ENCODE assay signal across 18 cellular contexts in genomic region chr16:1077877-1078578, GRCh38. TPM values are rescaled to one million over a fixed set of nuclear protein-coding genes. Genes with fewer than 3 reads are reported as not detected.
DNase-seq lines count a peak whose midpoint lies in the region; ATAC-seq and TF ChIP-seq lines count a peak whose summit lies in the region.
"Had no signal": no experiment of that assay in that cellular context is flagged by ENCODE, and none has a peak within 500 bp of the region (broad histone marks: within the 10 kb centered on the region; RNA-seq: fewer than 3 reads in every experiment).

No MANE protein-coding gene starts in this region.

- H3K4me1 ChIP-seq in breast epithelium, result no peaks in the 10 kb centered on the region
- H3K4me1 ChIP-seq in Panc1 (ENCODE audit: control insufficient read depth, insufficient read depth, low read length), result peaks cover 61% of the 10 kb centered on the region
- H3K4me1 ChIP-seq in endocrine pancreas (ENCODE audit: control insufficient read depth, insufficient read depth, low read length), result no peaks in the 10 kb centered on the region
- peaks cover 0 to 76% (median 56%) of the 10 kb centered on the region in 4 donors for H3K4me1 ChIP-seq in tibial artery
- peaks cover 17 to 33% (median 19%) of the 10 kb centered on the region in 3 donors for H3K4me1 ChIP-seq in esophagus squamous epithelium

- no peaks in the 10 kb centered on the region for H3K36me3 ChIP-seq in breast epithelium
- no peaks in the 10 kb centered on the region for H3K36me3 ChIP-seq in Panc1 (ENCODE audit: control insufficient read depth, insufficient read depth, low read length)
- H3K36me3 ChIP-seq in endocrine pancreas (ENCODE audit: control insufficient read depth, insufficient read depth, low read length), result no peaks in the 10 kb centered on the region
- H3K36me3 ChIP-seq in tibial artery, result no peaks in the 10 kb centered on the region
- H3K36me3 ChIP-seq in esophagus squamous epithelium, result no peaks in the 10 kb centered on the region
- H3K36me3 ChIP-seq: BLaER1 had no signal

- H3K9me3 Mint-ChIP-seq in MCF 10A (ENCODE audit: unreplicated experiment), result no peaks in the 10 kb centered on the region

- H3K9me3 ChIP-seq in breast epithelium, result no peaks in the 10 kb centered on the region
- H3K9me3 ChIP-seq in Panc1 (ENCODE audit: control insufficient read depth, insufficient read depth, low read depth, low read length), result no peaks in the 10 kb centered on the region
- no peaks in the 10 kb centered on the region for H3K9me3 ChIP-seq in endocrine pancreas (ENCODE audit: control insufficient read depth, low read length)
- H3K9me3 ChIP-seq in tibial artery, result no peaks in the 10 kb centered on the region
- H3K9me3 ChIP-seq in esophagus squamous epithelium, result peaks cover 0 to under 1% (median 0%) of the 10 kb centered on the region in 3 donors
- H3K9me3 ChIP-seq: BLaER1 had no signal

- BruUV-seq in MCF 10A (replicated peaks; lab: Mats Ljungman, UMichigan) (no TSS peak), Panc1 (replicated peaks; lab: Mats Ljungman, UMichigan) (no TSS peak)

- peak overlapping the region; percentile 23 for H3K4me3 Mint-ChIP-seq in MCF 10A (ENCODE audit: unreplicated experiment)
- H3K4me3 Mint-ChIP-seq: CD8-positive, alpha-beta memory T cell had no signal

- no peak overlapping the region for H3K4me3 ChIP-seq in breast epithelium
- H3K4me3 ChIP-seq in Panc1 (ENCODE audit: low read depth in 2 of 2, low read length in 2 of 2), result peak overlapping the region; percentile 28 to 54
- no peak overlapping the region for H3K4me3 ChIP-seq in endocrine pancreas (ENCODE audit: control insufficient read depth, insufficient read depth, low read length)
- H3K4me3 ChIP-seq in tibial artery, result peak overlapping the region; percentile 5 to 33
- peak overlapping the region in 1 of 4 donors; percentile 28 for H3K4me3 ChIP-seq in esophagus squamous epithelium
- H3K4me3 ChIP-seq: BLaER1, GM12878, SK-N-MC had no signal

- H3K4me1 Mint-ChIP-seq in MCF 10A (ENCODE audit: insufficient read depth, unreplicated experiment), result peaks cover 19% of the 10 kb centered on the region
- H3K4me1 Mint-ChIP-seq: CD8-positive, alpha-beta memory T cell had no signal

- no peaks in the 10 kb centered on the region for H3K36me3 Mint-ChIP-seq in MCF 10A (ENCODE audit: insufficient read depth, unreplicated experiment)
- H3K36me3 Mint-ChIP-seq: CD8-positive, alpha-beta memory T cell had no signal

- no peak overlapping the region for H3K27ac ChIP-seq in breast epithelium
- peak overlapping the region; percentile 54; the same call in 1 of the 2 replicates for H3K27ac ChIP-seq in Panc1 (ENCODE audit: low read length)
- H3K27ac ChIP-seq in tibial artery, result peak overlapping the region in 1 of 2 donors; percentile 3
- H3K27ac ChIP-seq in esophagus squamous epithelium, result no peak overlapping the region
- H3K27ac ChIP-seq: BLaER1, HL-60, SK-N-MC had no signal

- in situ Hi-C loops in Panc1 (cut with HindIII; ENCODE audit: low pct_unique_long_range_greater_than_20kb, low sequenced_read_pairs), result no loop called here

- H3K27me3 Mint-ChIP-seq in MCF 10A (ENCODE audit: insufficient read depth, unreplicated experiment), result peaks cover 18% of the 10 kb centered on the region

- CTCF ChIA-PET in MCF 10A (lab: Yijun Ruan, JAX) (no interaction called here), Panc1 (lab: Charles Lee) (no interaction called here)

- ATAC-seq in Panc1, result peak; percentile 2
- no peak for ATAC-seq in GM18868 (IDR thresholded peaks at IDR 0.05; ENCODE audit: unreplicated experiment)
- ATAC-seq in HG02678 (IDR thresholded peaks at IDR 0.05; ENCODE audit: unreplicated experiment), result no peak
- ATAC-seq: GM12878 had no signal

- TF ChIP-seq POLR2A in breast epithelium (IDR thresholded peaks at IDR 0.05) (no peak), esophagus squamous epithelium (IDR thresholded peaks at IDR 0.05) (no peak)

- no peak for DNase-seq in MCF 10A (ENCODE audit: unreplicated experiment)
- no peak for DNase-seq in breast epithelium (ENCODE audit: low spot score in 2 of 2)
- no peak for DNase-seq in Panc1 (ENCODE audit: low read depth, low spot score)
- DNase-seq in tibial artery, result no peak
- no peak for DNase-seq in esophagus squamous epithelium (lab: John Stamatoyannopoulos, UW)
- DNase-seq: CD8-positive, alpha-beta memory T cell; GDM1; NCI-H1930 had no signal

- 25 to 45% methylated on average over 4 to 11 of the region's 36 CpGs for WGBS in esophagus squamous epithelium, 2 donors

- H3K27ac Mint-ChIP-seq in MCF 10A (ENCODE audit: low read depth, unreplicated experiment), result peak overlapping the region; percentile 23
- H3K27ac Mint-ChIP-seq: CD8-positive, alpha-beta memory T cell had no signal

- intact Hi-C loops in MCF 10A (cut with micrococcal nuclease), result no loop called here
- intact Hi-C loops in breast epithelium (cut with DNase I; ENCODE audit: low total_unique reads), result no loop called here
- intact Hi-C loops in Panc1 (cut with micrococcal nuclease; ENCODE audit: unreplicated experiment), result no loop called here
- intact Hi-C loops in tibial artery (cut with DNase I; ENCODE audit: low total_unique reads), result no loop called here
- intact Hi-C loops in esophagus squamous epithelium (cut with DNase I), result no loop called here

- H3K27me3 ChIP-seq in breast epithelium (peaks cover 5 to 95% of the 10 kb centered on the region in 2 donors), Panc1 (ENCODE audit: control insufficient read depth, insufficient read depth, low read length) (no peaks in the 10 kb centered on the region), endocrine pancreas (ENCODE audit: control insufficient read depth, insufficient read depth, low read length) (no peaks in the 10 kb centered on the region), tibial artery (peaks cover 4 to 88% of the 10 kb centered on the region in 2 donors), esophagus squamous epithelium (peaks cover 0 to 99% (median 8%) of the 10 kb centered on the region in 4 donors)

- TF ChIP-seq CTCF in MCF 10A (IDR thresholded peaks at IDR 0.05; ENCODE audit: unreplicated experiment), result no peak
- no peak for TF ChIP-seq CTCF in breast epithelium (IDR thresholded peaks at IDR 0.05)
- TF ChIP-seq CTCF in Panc1 (IDR thresholded peaks at IDR 0.05), result no peak
- no peak for TF ChIP-seq CTCF in tibial artery (IDR thresholded peaks at IDR 0.05)
- no peak for TF ChIP-seq CTCF in esophagus squamous epithelium (IDR thresholded peaks at IDR 0.05)

- H3K9ac ChIP-seq in endocrine pancreas (ENCODE audit: control insufficient read depth, insufficient read depth, low read length), result peak overlapping the region; percentile 65
- H3K9ac ChIP-seq: BLaER1 had no signal

- POLR2A ChIA-PET in MCF 10A (lab: Yijun Ruan, JAX) (interaction anchor here (0.6 to 1.2 kb wide), 2 partner anchors 223 to 231 kb away, joined by 3 to 5 read pairs; no protein-coding TSS in a partner anchor), Panc1 (lab: Charles Lee) (no interaction called here)

RNA-seq across cellular contexts. Expression of gene SSTR5, which starts 5.5 kb away (rescaled TPM):
- not detected in 2 replicates for total RNA-seq in MCF 10A (2022)
- not detected for total RNA-seq in breast epithelium
- total RNA-seq in Panc1 (2021; ENCODE audit: unreplicated experiment), result 2.8 TPM
- 12.8 TPM for polyA plus RNA-seq in Panc1 (2012; ENCODE audit: insufficient read length)
- not detected for total RNA-seq in esophagus squamous epithelium
- total RNA-seq: A172; CD8-positive, alpha-beta memory T cell; GM12878; H4 had no signal
- polyA plus RNA-seq: CD8-positive, alpha-beta memory T cell; GM12878 had no signal

RNA-seq across cellular contexts. Expression of gene C1QTNF8, which starts 18.0 kb away (rescaled TPM):
- total RNA-seq in MCF 10A (2022), result not detected in 2 replicates
- not detected for total RNA-seq in breast epithelium
- 0.39 TPM for total RNA-seq in Panc1 (2021; ENCODE audit: unreplicated experiment)
- polyA plus RNA-seq in Panc1 (2012; ENCODE audit: insufficient read length), result 0.63 TPM
- not detected for total RNA-seq in esophagus squamous epithelium
- total RNA-seq: CD8-positive, alpha-beta memory T cell; GM12878; H4; LHCN-M2 had no signal
- polyA plus RNA-seq: CD8-positive, alpha-beta memory T cell; GM12878 had no signal

Comparison
In these comparisons a context has a peak if more than half of its experiments do, and no peak if none do; other contexts are left out.
1. H3K4me3 ChIP-seq: peak in Panc1 (2 of 2) and tibial artery (2 of 2); none in breast epithelium (0 of 3) and endocrine pancreas (single experiment).